In the genomic region with DNA sequence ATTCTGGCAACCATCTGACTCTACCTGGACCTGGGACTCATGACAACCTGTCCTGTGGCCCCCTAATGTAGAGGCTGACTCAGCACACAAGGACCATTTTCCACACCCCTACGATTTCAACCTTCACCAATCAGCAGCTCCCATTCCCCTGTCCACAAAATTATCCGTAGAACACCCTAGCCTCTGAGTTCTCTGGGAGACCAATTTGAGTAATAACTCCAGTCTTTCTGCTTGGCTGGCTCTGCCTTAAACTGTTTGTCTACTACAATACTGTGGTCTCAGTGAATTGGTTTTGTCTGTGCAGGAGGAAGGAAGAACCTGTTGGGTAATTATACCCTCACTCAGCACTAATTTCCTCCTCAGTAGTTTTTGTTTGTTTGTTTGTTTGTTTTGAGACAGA, we compare ENCODE assay signal across 9 cellular contexts.
DNase-seq lines count a peak whose midpoint lies in the region; ATAC-seq, FAIRE-seq and TF ChIP-seq lines count a peak whose summit lies in the region.
"Had no signal": no experiment of that assay in that cellular context is flagged by ENCODE, and none has a peak within 500 bp of the region (broad histone marks: within the 10 kb centered on the region; RNA-seq: fewer than 3 reads in every experiment).

No MANE protein-coding gene starts in this region.

- DNase-seq in right lobe of liver (no peak), HepG2 (ENCODE audit: low spot score) (no peak), SKM-1 (lab: John Stamatoyannopoulos, UW; ENCODE audit: unreplicated experiment) (peak; percentile 17), kidney glomerular epithelial cell (lab: John Stamatoyannopoulos, UW) (peak; percentile 21), GM19240 (ENCODE audit: insufficient read length, low spot score) (no peak)
- DNase-seq: NCI-H1105 treated with DMSO at 0.1 percent for 48 hours had no signal

- no peaks in the 10 kb centered on the region for H3K36me3 ChIP-seq in right lobe of liver
- no peaks in the 10 kb centered on the region for H3K36me3 ChIP-seq in HepG2 (replicated peaks in 1 of 2; ENCODE audit: control insufficient read depth in 1 of 2, insufficient read depth in 2 of 2, low read length in 2 of 2)

- TF ChIP-seq POLR2A in right lobe of liver (IDR thresholded peaks at IDR 0.05) (no peak), HepG2 (IDR thresholded peaks at IDR 0.05; ENCODE audit: insufficient read depth in 1 of 2, low read depth in 2 of 2, low read length in 2 of 2) (no peak)

- no peak overlapping the region for H3K9ac ChIP-seq in HepG2 (ENCODE audit: insufficient read depth, low read depth, low read length)

- H3K4me3 ChIP-seq in right lobe of liver, result no peak overlapping the region
- H3K4me3 ChIP-seq in HepG2 (replicated peaks in 1 of 3; ENCODE audit: insufficient read depth in 1 of 3, low read depth in 2 of 3, low read length in 3 of 3), result no peak overlapping the region

- no peak for TF ChIP-seq RAD21 in HepG2 (CRISPR knock-in tag; IDR thresholded peaks at IDR 0.05)

- H2AFZ ChIP-seq in HepG2 (ENCODE audit: low read length), result no peak overlapping the region

- H4K20me1 ChIP-seq in HepG2 (ENCODE audit: insufficient read depth, low read length), result no peaks in the 10 kb centered on the region

- intact Hi-C loops in right lobe of liver (cut with DNase I), result no loop called here
- intact Hi-C loops in HepG2 (cut with micrococcal nuclease; ENCODE audit: unreplicated experiment), result no loop called here

- in situ Hi-C loops in HepG2 (cut with HindIII; ENCODE audit: extremely low pct_ligation_motif_present, low pct_unique_long_range_greater_than_20kb), result no loop called here

- H3K27me3 ChIP-seq in right lobe of liver (no peaks in the 10 kb centered on the region), HepG2 (ENCODE audit: control insufficient read depth in 1 of 2, insufficient read depth in 2 of 2, low read length in 2 of 2) (peaks cover 4 to 28% of the 10 kb centered on the region in 2 experiments; a peak in 4 of 5 replicates)

- TF ChIP-seq EP300 in HepG2 (IDR thresholded peaks at IDR 0.05; ENCODE audit: low read depth in 2 of 2, low read length in 2 of 2) (no peak), HepG2 (CRISPR knock-in tag; IDR thresholded peaks at IDR 0.05; ENCODE audit: borderline replicate concordance) (no peak)

- WGBS in right lobe of liver (ENCODE audit: insufficient coverage, low coverage, low lambda C conversion rate, missing lambda C conversion rate), result 38% methylated on average over 2 of the region's 2 CpGs
- WGBS in HepG2 (ENCODE audit: low lambda C conversion rate), result 19% methylated on average over 2 of the region's 2 CpGs

- ATAC-seq in right lobe of liver (peak in 3 of 4 donors; percentile 13 to 48 (median 33)), HepG2 (no peak), HG02678 (IDR thresholded peaks at IDR 0.05; ENCODE audit: unreplicated experiment) (no peak), HG03135 (IDR thresholded peaks at IDR 0.05; ENCODE audit: unreplicated experiment) (no peak), HG03095 (IDR thresholded peaks at IDR 0.05; ENCODE audit: unreplicated experiment) (no peak)

- H3K79me2 ChIP-seq in HepG2 (ENCODE audit: insufficient read depth, low read length), result no peaks in the 10 kb centered on the region

- no peak for FAIRE-seq in HepG2 (lab: Jason Lieb, UNC)

- BruUV-seq in HepG2 (replicated peaks; lab: Mats Ljungman, UMichigan), result no TSS peak

- CTCF ChIA-PET in HepG2 (lab: Yijun Ruan, JAX; ENCODE audit: low intra/inter-chr PET ratio, low total read pairs), result no interaction called here

- H3K9me3 ChIP-seq in right lobe of liver, result no peaks in the 10 kb centered on the region
- H3K9me3 ChIP-seq in HepG2 (ENCODE audit: low read length), result no peaks in the 10 kb centered on the region

- TF ChIP-seq CTCF in right lobe of liver (IDR thresholded peaks at IDR 0.05) (no peak), HepG2 (CRISPR knock-in tag; IDR thresholded peaks at IDR 0.05) (no peak)

- H3K27ac ChIP-seq in right lobe of liver (peak overlapping the region in 1 of 3 donors; percentile 47), HepG2 (ENCODE audit: extremely low read length, insufficient read depth, low read length) (no peak overlapping the region)

- no peaks in the 10 kb centered on the region for H3K4me1 ChIP-seq in right lobe of liver
- peaks cover 13% of the 10 kb centered on the region; the same call in 1 of the 2 replicates for H3K4me1 ChIP-seq in HepG2 (ENCODE audit: insufficient read depth, low read length)

- POLR2A ChIA-PET in HepG2 (lab: Yijun Ruan, JAX), result no interaction called here

- H3K4me2 ChIP-seq in HepG2 (ENCODE audit: low read depth, low read length), result no peak overlapping the region

TF ChIP-seq in HepG2, 621 proteins besides CTCF, POLR2A, EP300 and RAD21 (continues in another document):
- TF ChIP-seq, protein P1, sequence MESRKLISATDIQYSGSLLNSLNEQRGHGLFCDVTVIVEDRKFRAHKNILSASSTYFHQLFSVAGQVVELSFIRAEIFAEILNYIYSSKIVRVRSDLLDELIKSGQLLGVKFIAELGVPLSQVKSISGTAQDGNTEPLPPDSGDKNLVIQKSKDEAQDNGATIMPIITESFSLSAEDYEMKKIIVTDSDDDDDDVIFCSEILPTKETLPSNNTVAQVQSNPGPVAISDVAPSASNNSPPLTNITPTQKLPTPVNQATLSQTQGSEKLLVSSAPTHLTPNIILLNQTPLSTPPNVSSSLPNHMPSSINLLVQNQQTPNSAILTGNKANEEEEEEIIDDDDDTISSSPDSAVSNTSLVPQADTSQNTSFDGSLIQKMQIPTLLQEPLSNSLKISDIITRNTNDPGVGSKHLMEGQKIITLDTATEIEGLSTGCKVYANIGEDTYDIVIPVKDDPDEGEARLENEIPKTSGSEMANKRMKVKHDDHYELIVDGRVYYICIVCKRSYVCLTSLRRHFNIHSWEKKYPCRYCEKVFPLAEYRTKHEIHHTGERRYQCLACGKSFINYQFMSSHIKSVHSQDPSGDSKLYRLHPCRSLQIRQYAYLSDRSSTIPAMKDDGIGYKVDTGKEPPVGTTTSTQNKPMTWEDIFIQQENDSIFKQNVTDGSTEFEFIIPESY (CRISPR knock-in tag; IDR thresholded peaks at IDR 0.05), result no peak
- TF ChIP-seq IRX3 (CRISPR knock-in tag; IDR thresholded peaks at IDR 0.05; ENCODE audit: borderline replicate concordance, low read depth) (no peak), NCOA5 (CRISPR knock-in tag; IDR thresholded peaks at IDR 0.05) (no peak), ZNF83 (CRISPR knock-in tag; IDR thresholded peaks at IDR 0.05; ENCODE audit: borderline replicate concordance) (no peak), ZKSCAN1 (IDR thresholded peaks at IDR 0.05; ENCODE audit: low read length) (no peak), ZNF451 (CRISPR knock-in tag; IDR thresholded peaks at IDR 0.05) (no peak), ZNF589 (CRISPR knock-in tag; conservative IDR thresholded peaks at IDR 0.05) (no peak), ZNF773 (CRISPR knock-in tag; IDR thresholded peaks at IDR 0.05; ENCODE audit: borderline replicate concordance) (no peak), ZNF672 (CRISPR knock-in tag; IDR thresholded peaks at IDR 0.05) (no peak), SRSF4 (IDR thresholded peaks at IDR 0.05; ENCODE audit: low read depth, low read length, poor library complexity, severe bottlenecking) (no peak), WIZ (CRISPR knock-in tag; IDR thresholded peaks at IDR 0.05) (no peak), MTF2 (CRISPR knock-in tag; IDR thresholded peaks at IDR 0.05; ENCODE audit: borderline replicate concordance) (no peak), CCAR2 (optimal IDR thresholded peaks at IDR 0.05; ENCODE audit: low read depth, low read length) (no peak)
- TF ChIP-seq, protein P2, sequence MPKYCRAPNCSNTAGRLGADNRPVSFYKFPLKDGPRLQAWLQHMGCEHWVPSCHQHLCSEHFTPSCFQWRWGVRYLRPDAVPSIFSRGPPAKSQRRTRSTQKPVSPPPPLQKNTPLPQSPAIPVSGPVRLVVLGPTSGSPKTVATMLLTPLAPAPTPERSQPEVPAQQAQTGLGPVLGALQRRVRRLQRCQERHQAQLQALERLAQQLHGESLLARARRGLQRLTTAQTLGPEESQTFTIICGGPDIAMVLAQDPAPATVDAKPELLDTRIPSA (CRISPR knock-in tag; IDR thresholded peaks at IDR 0.05; ENCODE audit: borderline replicate concordance), result no peak
- TF ChIP-seq, protein P3, sequence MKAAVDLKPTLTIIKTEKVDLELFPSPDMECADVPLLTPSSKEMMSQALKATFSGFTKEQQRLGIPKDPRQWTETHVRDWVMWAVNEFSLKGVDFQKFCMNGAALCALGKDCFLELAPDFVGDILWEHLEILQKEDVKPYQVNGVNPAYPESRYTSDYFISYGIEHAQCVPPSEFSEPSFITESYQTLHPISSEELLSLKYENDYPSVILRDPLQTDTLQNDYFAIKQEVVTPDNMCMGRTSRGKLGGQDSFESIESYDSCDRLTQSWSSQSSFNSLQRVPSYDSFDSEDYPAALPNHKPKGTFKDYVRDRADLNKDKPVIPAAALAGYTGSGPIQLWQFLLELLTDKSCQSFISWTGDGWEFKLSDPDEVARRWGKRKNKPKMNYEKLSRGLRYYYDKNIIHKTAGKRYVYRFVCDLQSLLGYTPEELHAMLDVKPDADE (CRISPR knock-in tag; IDR thresholded peaks at IDR 0.05), result no peak
- TF ChIP-seq, protein P4, sequence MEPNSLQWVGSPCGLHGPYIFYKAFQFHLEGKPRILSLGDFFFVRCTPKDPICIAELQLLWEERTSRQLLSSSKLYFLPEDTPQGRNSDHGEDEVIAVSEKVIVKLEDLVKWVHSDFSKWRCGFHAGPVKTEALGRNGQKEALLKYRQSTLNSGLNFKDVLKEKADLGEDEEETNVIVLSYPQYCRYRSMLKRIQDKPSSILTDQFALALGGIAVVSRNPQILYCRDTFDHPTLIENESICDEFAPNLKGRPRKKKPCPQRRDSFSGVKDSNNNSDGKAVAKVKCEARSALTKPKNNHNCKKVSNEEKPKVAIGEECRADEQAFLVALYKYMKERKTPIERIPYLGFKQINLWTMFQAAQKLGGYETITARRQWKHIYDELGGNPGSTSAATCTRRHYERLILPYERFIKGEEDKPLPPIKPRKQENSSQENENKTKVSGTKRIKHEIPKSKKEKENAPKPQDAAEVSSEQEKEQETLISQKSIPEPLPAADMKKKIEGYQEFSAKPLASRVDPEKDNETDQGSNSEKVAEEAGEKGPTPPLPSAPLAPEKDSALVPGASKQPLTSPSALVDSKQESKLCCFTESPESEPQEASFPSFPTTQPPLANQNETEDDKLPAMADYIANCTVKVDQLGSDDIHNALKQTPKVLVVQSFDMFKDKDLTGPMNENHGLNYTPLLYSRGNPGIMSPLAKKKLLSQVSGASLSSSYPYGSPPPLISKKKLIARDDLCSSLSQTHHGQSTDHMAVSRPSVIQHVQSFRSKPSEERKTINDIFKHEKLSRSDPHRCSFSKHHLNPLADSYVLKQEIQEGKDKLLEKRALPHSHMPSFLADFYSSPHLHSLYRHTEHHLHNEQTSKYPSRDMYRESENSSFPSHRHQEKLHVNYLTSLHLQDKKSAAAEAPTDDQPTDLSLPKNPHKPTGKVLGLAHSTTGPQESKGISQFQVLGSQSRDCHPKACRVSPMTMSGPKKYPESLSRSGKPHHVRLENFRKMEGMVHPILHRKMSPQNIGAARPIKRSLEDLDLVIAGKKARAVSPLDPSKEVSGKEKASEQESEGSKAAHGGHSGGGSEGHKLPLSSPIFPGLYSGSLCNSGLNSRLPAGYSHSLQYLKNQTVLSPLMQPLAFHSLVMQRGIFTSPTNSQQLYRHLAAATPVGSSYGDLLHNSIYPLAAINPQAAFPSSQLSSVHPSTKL (CRISPR knock-in tag; IDR thresholded peaks at IDR 0.05), result no peak

Comparison
In these comparisons a context has a peak if more than half of its experiments do, and no peak if none do; other contexts are left out.
1. ATAC-seq: peak in right lobe of liver (3 of 4); none in HepG2 (single experiment), HG02678 (single experiment), HG03135 (single experiment) and HG03095 (single experiment).
2. DNase-seq: peak in SKM-1 (single experiment) and kidney glomerular epithelial cell (single experiment); none in right lobe of liver (0 of 3), HepG2 (single experiment) and GM19240 (single experiment).